Comparison of ENCODE assay signal across 27 cellular contexts in genomic region chr2:64112016-64112415, GRCh38. TPM values are rescaled to one million over a fixed set of nuclear protein-coding genes. Genes with fewer than 3 reads are reported as not detected.
DNase-seq lines count a peak whose midpoint lies in the region; ATAC-seq, FAIRE-seq and TF ChIP-seq lines count a peak whose summit lies in the region.
"Had no signal": no experiment of that assay in that cellular context is flagged by ENCODE, and none has a peak within 500 bp of the region (broad histone marks: within the 10 kb centered on the region; RNA-seq: fewer than 3 reads in every experiment).

No MANE protein-coding gene starts in this region.

- H3K9ac ChIP-seq in Karpas-422 (ENCODE audit: low read length) = no peak overlapping the region
- H3K9ac ChIP-seq: GM23248 had no signal

- DNase-seq in Karpas-422 = no peak
- DNase-seq in mesothelial cell of epicardium (ENCODE audit: low spot score in 2 of 2, unreplicated experiment in 2 of 2) = no peak
- no peak for DNase-seq in osteocyte (ENCODE audit: extremely low spot score, unreplicated experiment)
- no peak for DNase-seq in NCI-H2196 (lab: John Stamatoyannopoulos, UW; ENCODE audit: unreplicated experiment)
- DNase-seq: Caco-2; CD8-positive, alpha-beta T cell; DMS79; H7; MG63; NCI-H1105 treated with DMSO at 0.1 percent for 48 hours; NCI-H146; NCI-H1930; NCI-H2107; NCI-H446; NCI-H526; NCI-H82; NK-92 treated with Interleukin-12 subunit alpha and Interleukin-12 subunit beta, amount 100 ng/mL, for 24 hours; Peyer's patch; SIG-M5 had no signal

- peaks cover 15% of the 10 kb centered on the region; the same call in 1 of the 2 replicates for H3K36me3 ChIP-seq in Karpas-422 (ENCODE audit: insufficient read depth, low read length)
- H3K36me3 ChIP-seq: MG63 had no signal

- H4K20me1 ChIP-seq in Karpas-422 (ENCODE audit: insufficient read depth, low read depth, low read length) = no peaks in the 10 kb centered on the region

- H3K27ac ChIP-seq in Karpas-422 (ENCODE audit: low read length) = peak overlapping the region; percentile 61
- H3K27ac ChIP-seq: GM23248, Peyer's patch, SK-N-MC had no signal

- no peak overlapping the region for H3K4me3 ChIP-seq in Karpas-422 (ENCODE audit: low read length)
- H3K4me3 ChIP-seq: GM23248, K562, MG63, Peyer's patch, SK-N-MC had no signal

- peaks cover 87% of the 10 kb centered on the region for H3K4me1 ChIP-seq in Karpas-422 (ENCODE audit: low read length)

- no peaks in the 10 kb centered on the region for H3K27me3 Mint-ChIP-seq in mesothelial cell of epicardium (ENCODE audit: low read depth)
- no peaks in the 10 kb centered on the region for H3K27me3 Mint-ChIP-seq in osteocyte (ENCODE audit: unreplicated experiment)

- FAIRE-seq in TTC549 (lab: Jason Lieb, UNC) = peak; percentile 17
- FAIRE-seq: GM12892, HTR-8/SVneo, K562 had no signal

- TF ChIP-seq CTCF in mesothelial cell of epicardium (IDR thresholded peaks at IDR 0.05; ENCODE audit: unreplicated experiment) = no peak
- no peak for TF ChIP-seq CTCF in osteocyte (IDR thresholded peaks at IDR 0.05)

- H3K9me3 Mint-ChIP-seq in mesothelial cell of epicardium (no peaks in the 10 kb centered on the region), osteocyte (ENCODE audit: unreplicated experiment) (no peaks in the 10 kb centered on the region)
- H3K9me3 Mint-ChIP-seq: CD8-positive, alpha-beta T cell had no signal

- no peak overlapping the region for H2AFZ ChIP-seq in Karpas-422 (ENCODE audit: low read length)
- H2AFZ ChIP-seq: GM23248 had no signal

- H3K4me3 Mint-ChIP-seq in mesothelial cell of epicardium (no peak overlapping the region), osteocyte (ENCODE audit: unreplicated experiment) (no peak overlapping the region)
- H3K4me3 Mint-ChIP-seq: CD8-positive, alpha-beta T cell had no signal

- H3K9me2 ChIP-seq in Karpas-422 (replicated peaks; ENCODE audit: insufficient read depth, low read length) = no peaks in the 10 kb centered on the region

- H3K9me3 ChIP-seq in Karpas-422 (ENCODE audit: low read length) = no peaks in the 10 kb centered on the region
- H3K9me3 ChIP-seq: Caco-2, MG63, Peyer's patch had no signal

- H3K4me1 Mint-ChIP-seq in mesothelial cell of epicardium (peaks cover 53% of the 10 kb centered on the region), osteocyte (ENCODE audit: unreplicated experiment) (peaks cover 26% of the 10 kb centered on the region)

- H3K36me3 Mint-ChIP-seq in mesothelial cell of epicardium (peaks cover 9% of the 10 kb centered on the region), osteocyte (ENCODE audit: unreplicated experiment) (peaks cover 11% of the 10 kb centered on the region)

- peak overlapping the region; percentile 20 for H3K4me2 ChIP-seq in Karpas-422 (ENCODE audit: low read depth, low read length, poor library complexity, severe bottlenecking)

- H3K27ac Mint-ChIP-seq in mesothelial cell of epicardium (peak overlapping the region; percentile 53), osteocyte (ENCODE audit: unreplicated experiment) (no peak overlapping the region)
- H3K27ac Mint-ChIP-seq: CD8-positive, alpha-beta T cell had no signal

- no peak for ATAC-seq in HG02870 (IDR thresholded peaks at IDR 0.05; ENCODE audit: unreplicated experiment)
- ATAC-seq in SK-N-SH treated with all-trans-retinoic acid at 6 μM for 48 hours = no peak
- ATAC-seq: CD8-positive, alpha-beta T cell; K562 had no signal

- peaks cover 98% of the 10 kb centered on the region for H3K79me2 ChIP-seq in Karpas-422 (ENCODE audit: low read length)

- H3K27me3 ChIP-seq in Karpas-422 (ENCODE audit: low read length) = no peaks in the 10 kb centered on the region
- H3K27me3 ChIP-seq: MG63, Peyer's patch had no signal

TF ChIP-seq in SK-N-SH treated with all-trans-retinoic acid at 6 μM for 48 hours, 23 proteins besides CTCF, POLR2A, EP300 and RAD21:
- TF ChIP-seq ZC3H10 (CRISPR knock-in tag; IDR thresholded peaks at IDR 0.05) (no peak), ZNF8 (CRISPR knock-in tag; IDR thresholded peaks at IDR 0.05) (no peak), ARNTL (CRISPR knock-in tag; IDR thresholded peaks at IDR 0.05; ENCODE audit: borderline replicate concordance, low read depth) (no peak), TCF4 (CRISPR knock-in tag; IDR thresholded peaks at IDR 0.05; ENCODE audit: borderline replicate concordance) (no peak), ZFP30 (CRISPR knock-in tag; IDR thresholded peaks at IDR 0.05) (no peak)

RNA-seq across cellular contexts. Expression of gene PELI1, which starts 32.2 kb away (rescaled TPM):
- total RNA-seq in Karpas-422 (2014; rRNA removed; shearing (Covaris generic); ENCODE audit: low replicate concordance) = 49.9 and 90.7 TPM in 2 replicates
- total RNA-seq in mesothelial cell of epicardium = 124 to 134 TPM (median 129 TPM) in 3 replicates
- 30.2 and 31.5 TPM in 2 replicates for total RNA-seq in osteocyte
